ENCODE assay signal across 38 cellular contexts in genomic region chr3:70003119-70003518, GRCh38. TPM values are rescaled to one million over a fixed set of nuclear protein-coding genes. Genes with fewer than 3 reads are reported as not detected.
"Had no signal": no experiment of that assay in that cellular context is flagged by ENCODE, and none has a peak within 500 bp of the region (broad histone marks: within the 10 kb centered on the region; RNA-seq: fewer than 3 reads in every experiment).

No MANE protein-coding gene starts in this region.

- DNase-seq: activated B cell treated with CpG ODN at 0.5 μM for 24 hours; activated CD4-positive, alpha-beta memory T cell treated with anti-CD3 and anti-CD28 coated beads for 36 hours; activated CD4-positive, alpha-beta T cell treated with anti-CD3 and anti-CD28 coated beads for 4 hours; activated CD4-positive, alpha-beta T cell treated with anti-CD3 and anti-CD28 coated beads, Interleukin-2, amount 10 ng/mL, durations not matched to agents 24 days and 14 days; activated CD4-positive, alpha-beta T cell treated with anti-CD3 and anti-CD28 coated beads, Interleukin-2, amount 50 U/mL, for 1 hour; activated CD4-positive, alpha-beta T cell treated with anti-CD3 and anti-CD28 coated beads, Interleukin-2, amount 50 U/mL, for 4 hours; activated CD4-positive, CD25-positive, alpha-beta regulatory T cell treated with anti-CD3 and anti-CD28 coated beads, Interleukin-2, amount 50 U/mL, for 72 hours; activated CD8-positive, alpha-beta memory T cell treated with anti-CD3 and anti-CD28 coated beads, Interleukin-2, amount 50 U/mL, for 4 hours; activated CD8-positive, alpha-beta T cell treated with anti-CD3 and anti-CD28 coated beads for 36 hours; activated effector memory CD4-positive, alpha-beta T cell treated with anti-CD3 and anti-CD28 coated beads, Interleukin-2, amount 50 U/mL, for 16 hours; activated gamma-delta T cell treated with Interleukin-2 at 50 U/mL for 16 hours; activated naive CD4-positive, alpha-beta T cell; activated naive CD4-positive, alpha-beta T cell treated with anti-CD3 and anti-CD28 coated beads for 36 hours; activated naive CD4-positive, alpha-beta T cell treated with anti-CD3 and anti-CD28 coated beads, Interleukin-2, amount 50 U/mL, for 16 hours; activated naive CD8-positive, alpha-beta T cell treated with anti-CD3 and anti-CD28 coated beads for 36 hours; activated T-cell treated with anti-CD3 and anti-CD28 coated beads for 4 hours; activated T-cell treated with anti-CD3 and anti-CD28 coated beads, Interleukin-2, amount 50 U/mL, for 1 hour; activated T-cell treated with anti-CD3 and anti-CD28 coated beads, Interleukin-2, amount 50 U/mL, for 4 hours; activated T-cell treated with anti-CD3 and anti-CD28 coated beads, Interleukin-2, amount 50 U/mL, for 72 hours; adrenal gland; amniotic stem cell; aorta; body of pancreas; brain microvascular endothelial cell; central memory CD4-positive, alpha-beta T cell; T-helper 1 cell; T-helper 2 cell; T-helper 9 cell had no signal

- H3K27ac ChIP-seq: adrenal gland, body of pancreas, brain microvascular endothelial cell, breast epithelium, VCaP had no signal

- H3K27me3 ChIP-seq: adrenal gland, body of pancreas, brain microvascular endothelial cell, breast epithelium had no signal

- H3K27me3 Mint-ChIP-seq: activated B cell treated with CpG ODN at 0.5 μM for 24 hours; activated CD4-positive, alpha-beta memory T cell treated with anti-CD3 and anti-CD28 coated beads for 36 hours; activated CD4-positive, alpha-beta T cell treated with anti-CD3 and anti-CD28 coated beads, Interleukin-2, amount 10 ng/mL, durations not matched to agents 24 days and 14 days; activated T-helper 17 cell treated with anti-CD3 and anti-CD28 coated beads, Interleukin-2, amount 50 U/mL, for 72 hours had no signal

- H3K4me3 ChIP-seq: adrenal gland, body of pancreas, breast epithelium had no signal

- H3K4me1 Mint-ChIP-seq: activated B cell treated with CpG ODN at 0.5 μM for 24 hours; activated CD4-positive, alpha-beta T cell treated with anti-CD3 and anti-CD28 coated beads, Interleukin-2, amount 10 ng/mL, durations not matched to agents 24 days and 14 days; activated naive CD8-positive, alpha-beta T cell treated with anti-CD3 and anti-CD28 coated beads for 36 hours; activated T-helper 17 cell treated with anti-CD3 and anti-CD28 coated beads, Interleukin-2, amount 50 U/mL, for 72 hours had no signal

- H3K36me3 Mint-ChIP-seq: activated CD4-positive, alpha-beta memory T cell treated with anti-CD3 and anti-CD28 coated beads for 36 hours; activated naive CD4-positive, alpha-beta T cell treated with anti-CD3 and anti-CD28 coated beads, Interleukin-2, amount 50 U/mL, for 72 hours; activated naive CD8-positive, alpha-beta T cell treated with anti-CD3 and anti-CD28 coated beads for 36 hours had no signal

- H3K4me3 Mint-ChIP-seq: activated B cell treated with CpG ODN at 0.5 μM for 24 hours; activated CD4-positive, alpha-beta memory T cell treated with anti-CD3 and anti-CD28 coated beads for 36 hours; activated CD4-positive, alpha-beta T cell treated with anti-CD3 and anti-CD28 coated beads, Interleukin-2, amount 10 ng/mL, durations not matched to agents 24 days and 14 days; activated CD8-positive, alpha-beta T cell treated with anti-CD3 and anti-CD28 coated beads for 36 hours; activated naive CD4-positive, alpha-beta T cell treated with anti-CD3 and anti-CD28 coated beads for 36 hours; activated naive CD8-positive, alpha-beta T cell treated with anti-CD3 and anti-CD28 coated beads for 36 hours; activated T-cell treated with anti-CD3 and anti-CD28 coated beads, Interleukin-2, amount 50 U/mL, for 4 hours; activated T-cell treated with anti-CD3 and anti-CD28 coated beads, Interleukin-2, amount 50 U/mL, for 72 hours; activated T-helper 1 cell treated with anti-CD3 and anti-CD28 coated beads, Interleukin-12 subunit alpha, Interleukin-12 subunit beta, Interleukin-2, Interleukin-4 antibody, amounts not matched to agents 30 ng/mL and 10 ng/mL and 1 ng/mL, durations not matched to agents 14 hours and 24 hours and 36 hours; activated T-helper 17 cell treated with anti-CD3 and anti-CD28 coated beads, Interleukin-2, amount 50 U/mL, for 72 hours; T-helper 1 cell treated with Interleukin-12 subunit alpha and Interleukin-12 subunit beta and Interleukin-4 antibody, amounts not matched to agents 30 μg/mL and 1 μg/mL, for 36 hours; T-helper 2 cell treated with Interferon-gamma antibody and Interleukin-4, amounts not matched to agents 5 μg/mL and 100 μg/mL, for 36 hours had no signal

- FAIRE-seq: astrocyte, TTC549 had no signal

- H3K4me1 ChIP-seq: breast epithelium had no signal

- H3K9me3 Mint-ChIP-seq: activated B cell treated with CpG ODN at 0.5 μM for 24 hours; activated CD4-positive, alpha-beta T cell treated with anti-CD3 and anti-CD28 coated beads, Interleukin-2, amount 10 ng/mL, durations not matched to agents 24 days and 14 days; activated T-helper 1 cell treated with anti-CD3 and anti-CD28 coated beads, Interleukin-12 subunit alpha, Interleukin-12 subunit beta, Interleukin-2, Interleukin-4 antibody, amounts not matched to agents 30 ng/mL and 10 ng/mL and 1 ng/mL, durations not matched to agents 14 hours and 24 hours and 36 hours; activated T-helper 17 cell treated with anti-CD3 and anti-CD28 coated beads, Interleukin-2, amount 50 U/mL, for 72 hours; T-helper 1 cell treated with Interleukin-12 subunit alpha and Interleukin-12 subunit beta and Interleukin-4 antibody, amounts not matched to agents 30 μg/mL and 1 μg/mL, for 36 hours; T-helper 2 cell treated with Interferon-gamma antibody and Interleukin-4, amounts not matched to agents 5 μg/mL and 100 μg/mL, for 36 hours had no signal

- H3K27ac Mint-ChIP-seq: activated B cell treated with CpG ODN at 0.5 μM for 24 hours; activated CD4-positive, alpha-beta memory T cell treated with anti-CD3 and anti-CD28 coated beads for 36 hours; activated CD4-positive, alpha-beta T cell treated with anti-CD3 and anti-CD28 coated beads, Interleukin-2, amount 10 ng/mL, durations not matched to agents 24 days and 14 days; activated CD8-positive, alpha-beta T cell treated with anti-CD3 and anti-CD28 coated beads for 36 hours; activated naive CD4-positive, alpha-beta T cell treated with anti-CD3 and anti-CD28 coated beads for 36 hours; activated naive CD4-positive, alpha-beta T cell treated with anti-CD3 and anti-CD28 coated beads, Interleukin-2, amount 50 U/mL, for 72 hours; activated naive CD8-positive, alpha-beta T cell treated with anti-CD3 and anti-CD28 coated beads for 36 hours; activated T-cell treated with anti-CD3 and anti-CD28 coated beads, Interleukin-2, amount 50 U/mL, for 72 hours; activated T-helper 1 cell treated with anti-CD3 and anti-CD28 coated beads, Interleukin-12 subunit alpha, Interleukin-12 subunit beta, Interleukin-2, Interleukin-4 antibody, amounts not matched to agents 30 ng/mL and 10 ng/mL and 1 ng/mL, durations not matched to agents 14 hours and 24 hours and 36 hours; activated T-helper 17 cell treated with anti-CD3 and anti-CD28 coated beads, Interleukin-2, amount 50 U/mL, for 72 hours; T-helper 1 cell treated with Interleukin-12 subunit alpha and Interleukin-12 subunit beta and Interleukin-4 antibody, amounts not matched to agents 30 μg/mL and 1 μg/mL, for 36 hours; T-helper 2 cell treated with Interferon-gamma antibody and Interleukin-4, amounts not matched to agents 5 μg/mL and 100 μg/mL, for 36 hours had no signal

- H3K36me3 ChIP-seq: adrenal gland, brain microvascular endothelial cell, breast epithelium had no signal

- H3K9me3 ChIP-seq: adrenal gland, body of pancreas, breast epithelium had no signal

RNA-seq across cellular contexts. Expression of gene SAMMSON, which starts 3.6 kb away (rescaled TPM):
- total RNA-seq: activated B cell treated with CpG ODN at 0.5 μM for 24 hours; activated CD4-positive, alpha-beta memory T cell treated with anti-CD3 and anti-CD28 coated beads for 36 hours; activated CD4-positive, alpha-beta T cell treated with anti-CD3 and anti-CD28 coated beads, Interleukin-2, amount 10 ng/mL, durations not matched to agents 24 days and 14 days; activated CD8-positive, alpha-beta memory T cell treated with anti-CD3 and anti-CD28 coated beads for 36 hours; activated CD8-positive, alpha-beta T cell treated with anti-CD3 and anti-CD28 coated beads for 36 hours; activated naive CD4-positive, alpha-beta T cell treated with anti-CD3 and anti-CD28 coated beads for 36 hours; activated naive CD4-positive, alpha-beta T cell treated with anti-CD3 and anti-CD28 coated beads, Interleukin-2, amount 50 U/mL, for 72 hours; activated naive CD8-positive, alpha-beta T cell treated with anti-CD3 and anti-CD28 coated beads for 36 hours; activated T-cell treated with anti-CD3 and anti-CD28 coated beads, Interleukin-2, amount 50 U/mL, for 4 hours; activated T-cell treated with anti-CD3 and anti-CD28 coated beads, Interleukin-2, amount 50 U/mL, for 72 hours; activated T-helper 1 cell treated with anti-CD3 and anti-CD28 coated beads, Interleukin-12 subunit alpha, Interleukin-12 subunit beta, Interleukin-2, Interleukin-4 antibody, amounts not matched to agents 30 ng/mL and 10 ng/mL and 1 ng/mL, durations not matched to agents 14 hours and 24 hours and 36 hours; activated T-helper 17 cell treated with anti-CD3 and anti-CD28 coated beads, Interleukin-2, amount 50 U/mL, for 72 hours; adrenal gland; astrocyte had no signal
- polyA plus RNA-seq: adrenal gland had no signal
